In the genomic region with DNA sequence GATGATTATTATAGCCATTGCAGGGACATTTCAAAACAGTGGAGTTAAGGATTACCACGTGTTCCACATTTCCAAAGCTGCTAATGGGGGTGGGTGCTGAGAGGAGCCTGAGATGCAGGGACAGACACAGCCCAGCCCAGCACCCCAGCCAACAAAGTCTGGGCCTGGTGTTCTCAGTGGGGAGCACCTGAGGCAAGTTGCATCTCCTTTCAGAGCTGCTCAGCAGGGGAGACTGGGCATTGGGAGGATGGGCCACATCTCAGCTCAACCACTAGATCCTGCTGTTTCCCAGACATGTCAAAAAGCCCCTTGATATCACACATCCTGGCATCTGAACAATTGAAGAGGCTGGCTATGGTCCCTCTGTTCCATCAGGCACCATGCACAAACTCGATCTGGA, we compare ENCODE assay signal across 20 cellular contexts.
DNase-seq lines count a peak whose midpoint lies in the region; FAIRE-seq and TF ChIP-seq lines count a peak whose summit lies in the region.
"Had no signal": no experiment of that assay in that cellular context is flagged by ENCODE, and none has a peak within 500 bp of the region (broad histone marks: within the 10 kb centered on the region; RNA-seq: fewer than 3 reads in every experiment).

No MANE protein-coding gene starts in this region.

- H3K9me3 Mint-ChIP-seq in H9: no peaks in the 10 kb centered on the region

- H3K27me3 ChIP-seq in H9 (ENCODE audit: insufficient read depth, low read length): no peaks in the 10 kb centered on the region
- H3K27me3 ChIP-seq in bronchial epithelial cell (ENCODE audit: control insufficient read depth, insufficient read depth, low read length): no peaks in the 10 kb centered on the region
- H3K27me3 ChIP-seq in neuronal stem cell (ENCODE audit: control insufficient read depth in 3 of 3, insufficient read depth in 3 of 3, low read depth in 1 of 3, low read length in 3 of 3): peaks cover 0 to 3% (median 0%) of the 10 kb centered on the region in 3 experiments

- H4K20me1 ChIP-seq in H9 (ENCODE audit: control insufficient read depth, insufficient read depth, insufficient read length): no peaks in the 10 kb centered on the region

- H3K4ac ChIP-seq in H9 (ENCODE audit: low read depth, low read length) (no peak overlapping the region), neuronal stem cell (ENCODE audit: low read length) (no peak overlapping the region)

- H3K4me3 ChIP-seq in bronchial epithelial cell (ENCODE audit: low read depth, low read length): no peak overlapping the region
- H3K4me3 ChIP-seq in neuronal stem cell (ENCODE audit: low read length in 2 of 2): no peak overlapping the region
- H3K4me3 ChIP-seq: GM12878, GM23248 had no signal

- H3K9me3 ChIP-seq in H9 (ENCODE audit: control insufficient read depth, low read depth, low read length) (no peaks in the 10 kb centered on the region), neuronal stem cell (replicated peaks in 1 of 2; ENCODE audit: control insufficient read depth in 2 of 2, insufficient read depth in 1 of 2, low read depth in 1 of 2, low read length in 2 of 2) (no peaks in the 10 kb centered on the region)
- H3K9me3 ChIP-seq: Caco-2 had no signal

- no peaks in the 10 kb centered on the region for H3K23me2 ChIP-seq in H9 (ENCODE audit: insufficient read length, low read depth, low read length, poor library complexity, severe bottlenecking)

- FAIRE-seq in bronchial epithelial cell (lab: Jason Lieb, UNC): peak; percentile 55
- FAIRE-seq: GM12878, HTR-8/SVneo had no signal

- peaks cover 41 to 46% of the 10 kb centered on the region in 2 experiments for H3K4me1 Mint-ChIP-seq in H9
- H3K4me1 Mint-ChIP-seq: CD4-positive, CD25-positive, alpha-beta regulatory T cell had no signal

- no peak overlapping the region for H3K27ac Mint-ChIP-seq in H9
- H3K27ac Mint-ChIP-seq: CD4-positive, CD25-positive, alpha-beta regulatory T cell had no signal

- no CpG with 5 or more reads among the region's 2 CpGs for WGBS in H9 (ENCODE audit: extremely low coverage, insufficient read length, low lambda C conversion rate)
- WGBS in neuronal stem cell (ENCODE audit: extremely low coverage in 2 of 2, insufficient read length in 2 of 2, insufficient replicate concordance in 1 of 2), 2 donors: no CpG with 5 or more reads among the region's 2 CpGs

- H2BK12ac ChIP-seq in H9 (ENCODE audit: insufficient read length, low read depth, low read length): no peak overlapping the region
- no peak overlapping the region for H2BK12ac ChIP-seq in neuronal stem cell (ENCODE audit: low read length)

- H3K18ac ChIP-seq in H9 (ENCODE audit: insufficient read length, low read depth, low read length) (no peak overlapping the region), neuronal stem cell (ENCODE audit: low read length) (no peak overlapping the region)

- H2BK20ac ChIP-seq in H9 (ENCODE audit: low read depth, low read length, poor library complexity, severe bottlenecking): no peak overlapping the region

- H3K4me2 ChIP-seq in H9 (ENCODE audit: insufficient read depth, insufficient read length, low read length) (no peak overlapping the region), neuronal stem cell (ENCODE audit: insufficient read depth, low read length, poor library complexity, severe bottlenecking) (no peak overlapping the region)

- peak overlapping the region; percentile 42; the same call in 1 of the 2 replicates for H3K14ac ChIP-seq in H9 (ENCODE audit: insufficient read depth, low read length)
- no peak overlapping the region for H3K14ac ChIP-seq in neuronal stem cell (ENCODE audit: low read length)

- no peak overlapping the region for H2BK15ac ChIP-seq in H9 (ENCODE audit: low read depth, low read length)
- no peak overlapping the region for H2BK15ac ChIP-seq in neuronal stem cell (ENCODE audit: low read length)

- no peak overlapping the region for H3K9ac ChIP-seq in H9 (ENCODE audit: extremely low read depth, insufficient read length, low read length)
- no peak overlapping the region for H3K9ac ChIP-seq in neuronal stem cell (ENCODE audit: low read depth, low read length, poor library complexity)
- H3K9ac ChIP-seq: GM23248 had no signal

- no peak for DNase-seq in H9
- peak; percentile 58 for DNase-seq in NCI-H146 treated with DMSO at 0.1 percent for 48 hours (lab: John Stamatoyannopoulos, UW; ENCODE audit: unreplicated experiment)
- no peak for DNase-seq in bronchial epithelial cell (ENCODE audit: low read depth)
- no peak for DNase-seq in neuronal stem cell (ENCODE audit: low spot score)
- no peak for DNase-seq in GOT3 (lab: John Stamatoyannopoulos, UW)
- no peak for DNase-seq in NCI-H2227 (lab: John Stamatoyannopoulos, UW; ENCODE audit: unreplicated experiment)
- no peak for DNase-seq in NCI-H1092 (lab: John Stamatoyannopoulos, UW)
- DNase-seq: Caco-2; CD4-positive, CD25-positive, alpha-beta regulatory T cell; DMS 273 treated with DMSO at 0.1 percent for 48 hours; DMS79 treated with DMSO at 0.1 percent for 48 hours; GM23248; KG1; NCI-H1092 treated with DMSO at 0.1 percent for 48 hours; NCI-H2029; NCI-H446 treated with DMSO at 0.1 percent for 48 hours; NK-92 treated with Interleukin-12 subunit alpha and Interleukin-12 subunit beta, amount 100 ng/mL, for 24 hours; SIG-M5 had no signal

- H4K5ac ChIP-seq in H9 (ENCODE audit: insufficient read length, low read depth, low read length): no peak overlapping the region

- no peak overlapping the region for H3T11ph ChIP-seq in H9 (ENCODE audit: low read length)

- H2BK120ac ChIP-seq in H9 (ENCODE audit: low read depth, low read length, poor library complexity, severe bottlenecking) (no peak overlapping the region), neuronal stem cell (ENCODE audit: low read depth, low read length) (no peak overlapping the region)

- H3K4me3 Mint-ChIP-seq in H9: no peak overlapping the region
- H3K4me3 Mint-ChIP-seq: CD4-positive, CD25-positive, alpha-beta regulatory T cell had no signal

- H2AK5ac ChIP-seq in H9 (ENCODE audit: insufficient read length, low read length) (no peak overlapping the region), neuronal stem cell (ENCODE audit: low read depth, low read length) (no peak overlapping the region)

- no peak overlapping the region for H2AFZ ChIP-seq in H9 (ENCODE audit: low read length)
- H2AFZ ChIP-seq in neuronal stem cell (ENCODE audit: low read length): peak overlapping the region; percentile 18
- H2AFZ ChIP-seq: GM23248 had no signal

- no peaks in the 10 kb centered on the region for H3K79me1 ChIP-seq in H9 (ENCODE audit: insufficient read depth, low read depth, low read length, poor library complexity, severe bottlenecking)
- H3K79me1 ChIP-seq in neuronal stem cell (ENCODE audit: low read depth, low read length): no peaks in the 10 kb centered on the region

- H4K8ac ChIP-seq in H9 (replicated peaks; ENCODE audit: insufficient read length, low read depth, low read length) (no peak overlapping the region), neuronal stem cell (ENCODE audit: low read depth, low read length) (no peak overlapping the region)

- H3K79me2 ChIP-seq in H9 (ENCODE audit: insufficient read depth, low read length): no peaks in the 10 kb centered on the region

- H3K4me1 ChIP-seq in H9 (ENCODE audit: insufficient read depth, low read length) (peaks cover 5% of the 10 kb centered on the region; the same call in 1 of the 2 replicates), neuronal stem cell (ENCODE audit: control insufficient read depth in 2 of 2, insufficient read depth in 1 of 2, low read depth in 1 of 2, low read length in 2 of 2) (peaks cover 9 to 20% of the 10 kb centered on the region in 2 donors)
- H3K4me1 ChIP-seq: Caco-2 had no signal

- H3K36me3 ChIP-seq in bronchial epithelial cell (ENCODE audit: control insufficient read depth, insufficient read depth, low read length) (no peaks in the 10 kb centered on the region), neuronal stem cell (replicated peaks in 1 of 2; ENCODE audit: control insufficient read depth in 2 of 2, insufficient read depth in 2 of 2, low read length in 2 of 2) (no peaks in the 10 kb centered on the region)

- H3K56ac ChIP-seq in H9 (ENCODE audit: insufficient read length, low read depth, low read length): no peak overlapping the region

- H2BK5ac ChIP-seq in H9 (ENCODE audit: insufficient read length, low read length) (no peak overlapping the region), neuronal stem cell (ENCODE audit: low read length) (no peak overlapping the region)

- no peak overlapping the region for H4K91ac ChIP-seq in H9 (ENCODE audit: insufficient read length, low read depth, low read length)
- H4K91ac ChIP-seq in neuronal stem cell (ENCODE audit: low read depth, low read length, poor library complexity): no peak overlapping the region

- H3K27ac ChIP-seq in H9 (ENCODE audit: insufficient read length, low read depth, low read length) (no peak overlapping the region), neuronal stem cell (replicated peaks; ENCODE audit: low read length) (no peak overlapping the region)
- H3K27ac ChIP-seq: GM23248 had no signal

- H3K23ac ChIP-seq in H9 (ENCODE audit: insufficient read length, low read depth, low read length) (no peak overlapping the region), neuronal stem cell (ENCODE audit: low read depth, low read length, poor library complexity) (no peak overlapping the region)

- H3K36me3 Mint-ChIP-seq in H9 (ENCODE audit: insufficient read depth in 1 of 3, low read depth in 3 of 3): no peaks in the 10 kb centered on the region
- H3K36me3 Mint-ChIP-seq: CD4-positive, CD25-positive, alpha-beta regulatory T cell had no signal

- TF ChIP-seq CTCF in H9 (conservative IDR thresholded peaks at IDR 0.05): no peak
- TF ChIP-seq CTCF in bronchial epithelial cell (IDR thresholded peaks at IDR 0.05; ENCODE audit: insufficient read depth, low read length, severe bottlenecking): no peak

- H3K27me3 Mint-ChIP-seq in H9 (ENCODE audit: low read depth): no peaks in the 10 kb centered on the region
- H3K27me3 Mint-ChIP-seq: CD4-positive, CD25-positive, alpha-beta regulatory T cell had no signal
